9 cellular contexts compared by ENCODE assay signal in the genomic region with DNA sequence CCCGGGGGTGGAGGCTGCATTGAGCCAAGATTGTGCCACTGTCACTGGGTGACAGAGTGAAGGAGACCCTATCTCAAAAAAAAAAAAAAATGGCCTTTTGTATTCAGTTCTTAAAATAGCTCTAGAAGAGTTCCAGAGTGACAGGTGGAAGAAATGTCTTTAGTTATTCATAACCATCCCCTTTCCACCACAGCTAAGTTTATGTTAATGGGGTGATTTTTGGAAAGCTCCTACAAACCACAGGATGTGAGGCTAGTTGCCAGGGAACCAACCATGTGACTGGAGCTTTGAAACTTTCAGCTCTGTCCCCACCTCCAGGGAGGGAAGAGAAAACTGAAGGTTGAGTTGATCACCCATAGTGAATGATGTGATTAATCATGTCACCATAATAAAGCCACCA. TPM values are rescaled to one million over a fixed set of nuclear protein-coding genes. Genes with fewer than 3 reads are reported as not detected.
DNase-seq lines count a peak whose midpoint lies in the region; ATAC-seq, FAIRE-seq and TF ChIP-seq lines count a peak whose summit lies in the region.
"Had no signal": no experiment of that assay in that cellular context is flagged by ENCODE, and none has a peak within 500 bp of the region (broad histone marks: within the 10 kb centered on the region; RNA-seq: fewer than 3 reads in every experiment).

No MANE protein-coding gene starts in this region.

- H3K4me1 ChIP-seq in A673 (ENCODE audit: insufficient read depth, low read length, poor library complexity, severe bottlenecking): no peaks in the 10 kb centered on the region
- H3K4me1 ChIP-seq in HepG2 (ENCODE audit: insufficient read depth, low read length): no peaks in the 10 kb centered on the region

- no peak for FAIRE-seq in HepG2 (lab: Jason Lieb, UNC)

- no peaks in the 10 kb centered on the region for H3K27me3 Mint-ChIP-seq in T-helper 17 cell

- H3K79me2 ChIP-seq in HepG2 (ENCODE audit: insufficient read depth, low read length): peaks cover 3% of the 10 kb centered on the region

- H3K4me3 ChIP-seq in A673 (ENCODE audit: low read depth, low read length, poor library complexity, severe bottlenecking) (no peak overlapping the region), HepG2 (replicated peaks in 1 of 3; ENCODE audit: insufficient read depth in 1 of 3, low read depth in 2 of 3, low read length in 3 of 3) (no peak overlapping the region)

- H3K27ac ChIP-seq in A673 (ENCODE audit: low read depth, low read length, poor library complexity, severe bottlenecking): no peak overlapping the region
- H3K27ac ChIP-seq in HepG2 (ENCODE audit: extremely low read length, insufficient read depth, low read length): no peak overlapping the region

- no peaks in the 10 kb centered on the region for H3K36me3 ChIP-seq in A673 (ENCODE audit: insufficient read depth, low read length, poor library complexity, severe bottlenecking)
- H3K36me3 ChIP-seq in HepG2 (replicated peaks in 1 of 2; ENCODE audit: control insufficient read depth in 1 of 2, insufficient read depth in 2 of 2, low read length in 2 of 2): peaks cover 0 to 25% of the 10 kb centered on the region in 2 experiments; a peak in 2 of 5 replicates

- H3K27me3 ChIP-seq in A673 (replicated peaks; ENCODE audit: insufficient read depth, low read depth, low read length, poor library complexity): no peaks in the 10 kb centered on the region
- H3K27me3 ChIP-seq in HepG2 (ENCODE audit: control insufficient read depth in 1 of 2, insufficient read depth in 2 of 2, low read length in 2 of 2): no peaks in the 10 kb centered on the region

- TF ChIP-seq CTCF in A673 (conservative IDR thresholded peaks at IDR 0.05; ENCODE audit: low read depth, low read length) (no peak), HepG2 (CRISPR knock-in tag; IDR thresholded peaks at IDR 0.05) (no peak)

- H4K20me1 ChIP-seq in HepG2 (ENCODE audit: insufficient read depth, low read length): no peaks in the 10 kb centered on the region

- 75% methylated on average over 1 of the region's 1 CpG for WGBS in HepG2 (ENCODE audit: low lambda C conversion rate)

- peak; percentile 49 for ATAC-seq in GM21529 (IDR thresholded peaks at IDR 0.05; ENCODE audit: unreplicated experiment)
- peak; percentile 98 for ATAC-seq in T-helper 17 cell
- no peak for ATAC-seq in HepG2
- no peak for ATAC-seq in HG03354 (IDR thresholded peaks at IDR 0.05; ENCODE audit: poor library complexity, severe bottlenecking, unreplicated experiment)
- ATAC-seq: left ventricle myocardium superior had no signal

- TF ChIP-seq POLR2A in HepG2 (IDR thresholded peaks at IDR 0.05; ENCODE audit: insufficient read depth in 1 of 2, low read depth in 2 of 2, low read length in 2 of 2): no peak

- TF ChIP-seq RAD21 in HepG2 (CRISPR knock-in tag; IDR thresholded peaks at IDR 0.05): no peak

- H3K4me2 ChIP-seq in HepG2 (ENCODE audit: low read depth, low read length): no peak overlapping the region

- intact Hi-C loops in A673 (cut with micrococcal nuclease; ENCODE audit: unreplicated experiment) (no loop called here), HepG2 (cut with micrococcal nuclease; ENCODE audit: unreplicated experiment) (no loop called here)

- no peaks in the 10 kb centered on the region for H3K9me3 ChIP-seq in A673 (ENCODE audit: low read depth, low read length, poor library complexity, severe bottlenecking)
- no peaks in the 10 kb centered on the region for H3K9me3 ChIP-seq in T-helper 17 cell (ENCODE audit: control insufficient read depth, low read length, poor library complexity, severe bottlenecking)
- H3K9me3 ChIP-seq in HepG2 (ENCODE audit: low read length): no peaks in the 10 kb centered on the region

- peak overlapping the region; percentile 84 for H3K27ac Mint-ChIP-seq in T-helper 17 cell

- H3K4me1 Mint-ChIP-seq in T-helper 17 cell: peaks cover 6% of the 10 kb centered on the region

- no peak overlapping the region for H2AFZ ChIP-seq in HepG2 (ENCODE audit: low read length)

- peaks cover 2% of the 10 kb centered on the region for H3K36me3 Mint-ChIP-seq in T-helper 17 cell (ENCODE audit: low read depth)

- peak; percentile 22 for DNase-seq in A673 (ENCODE audit: low spot score)
- DNase-seq in T-helper 17 cell: peak in 1 of 3 donors; percentile 14
- peak; percentile 66 for DNase-seq in central memory CD4-positive, alpha-beta T cell
- no peak for DNase-seq in NCI-H146 (lab: John Stamatoyannopoulos, UW)
- no peak for DNase-seq in HepG2 (ENCODE audit: low spot score)
- no peak for DNase-seq in kidney tubule cell (ENCODE audit: low spot score)
- DNase-seq: left ventricle myocardium superior had no signal

- TF ChIP-seq EP300 in HepG2 (IDR thresholded peaks at IDR 0.05; ENCODE audit: low read depth in 2 of 2, low read length in 2 of 2) (no peak), HepG2 (CRISPR knock-in tag; IDR thresholded peaks at IDR 0.05; ENCODE audit: borderline replicate concordance) (no peak)

- in situ Hi-C loops in HepG2 (cut with HindIII; ENCODE audit: extremely low pct_ligation_motif_present, low pct_unique_long_range_greater_than_20kb): no loop called here

- peak overlapping the region; percentile 39 for H3K4me3 Mint-ChIP-seq in T-helper 17 cell

- H3K9ac ChIP-seq in HepG2 (ENCODE audit: insufficient read depth, low read depth, low read length): no peak overlapping the region

- CTCF ChIA-PET in A673 (lab: Charles Lee): no interaction called here
- CTCF ChIA-PET in HepG2 (lab: Yijun Ruan, JAX; ENCODE audit: low intra/inter-chr PET ratio, low total read pairs): no interaction called here

- BruUV-seq in A673 (replicated peaks; lab: Mats Ljungman, UMichigan): no TSS peak
- BruUV-seq in HepG2 (replicated peaks; lab: Mats Ljungman, UMichigan): no TSS peak

- POLR2A ChIA-PET in A673 (lab: Charles Lee; ENCODE audit: low non-redundant PET): no interaction called here
- POLR2A ChIA-PET in HepG2 (lab: Yijun Ruan, JAX): no interaction called here

RNA-seq across cellular contexts. Expression of a gene that starts 6.9 kb away (rescaled TPM):
- 7.7 and 9.5 TPM in 2 replicates for total RNA-seq in A673 (2021)
- total RNA-seq in T-helper 17 cell: 1 to 10 TPM; 6.8 to 7.0 TPM
- total RNA-seq in HepG2 (2016; rRNA removed; fragmentation: Illumina TruSeq; extraction: Trizol): 2.9 and 5.2 TPM in 2 replicates
- 0.40 and 0.71 TPM in 2 replicates for total RNA-seq in HepG2 (2016; cell fraction: cytosol; rRNA removed; fragmentation: Illumina TruSeq; extraction: Trizol; ENCODE audit: low read depth)
- total RNA-seq in HepG2 (2016; cell fraction: insoluble cytoplasmic fraction; rRNA removed; fragmentation: Illumina TruSeq; extraction: Trizol): 2.9 and 5.1 TPM in 2 replicates
- 1.4 and 1.7 TPM in 2 replicates for total RNA-seq in HepG2 (2016; cell fraction: membrane; rRNA removed; fragmentation: Illumina TruSeq; extraction: Trizol)
- 2.6 and 3.7 TPM in 2 replicates for total RNA-seq in HepG2 (2016; cell fraction: nucleus; rRNA removed; fragmentation: Illumina TruSeq; extraction: Trizol)
- 1.2 and 1.3 TPM in 2 replicates for polyA plus RNA-seq in HepG2 (2011; rRNA removed)
- polyA plus RNA-seq in HepG2 (2011; cell fraction: cytosol; rRNA removed): 0.52 and 0.60 TPM in 2 replicates
- 0.99 and 1.1 TPM in 2 replicates for polyA plus RNA-seq in HepG2 (2011; cell fraction: nucleus; rRNA removed)
- 0.54 and 0.77 TPM in 2 replicates for polyA plus RNA-seq in HepG2 (2012)
- 0.10 TPM in 1 of 2 replicates, not detected in the other for polyA plus RNA-seq in HepG2 (2016; cell fraction: cytosol; fragmentation: Illumina TruSeq; extraction: Trizol; ENCODE audit: low read depth)
- polyA plus RNA-seq in HepG2 (2016; cell fraction: insoluble cytoplasmic fraction; fragmentation: Illumina TruSeq; extraction: Trizol; ENCODE audit: low read depth): 0.48 and 0.69 TPM in 2 replicates
- 0.10 TPM in 1 of 2 replicates, not detected in the other for polyA plus RNA-seq in HepG2 (2016; cell fraction: membrane; fragmentation: Illumina TruSeq; extraction: Trizol; ENCODE audit: low read depth)
- 2.5 and 3.0 TPM in 2 replicates for polyA plus RNA-seq in HepG2 (2016; cell fraction: nucleus; fragmentation: Illumina TruSeq; extraction: Trizol; ENCODE audit: insufficient read depth, low read depth)
- 5.6 and 6.1 TPM in 2 replicates for polyA minus RNA-seq in HepG2 (2011; rRNA and poly(A)+ RNA removed; ENCODE audit: low replicate concordance)
- 3.9 and 4.4 TPM in 2 replicates for polyA minus RNA-seq in HepG2 (2011; cell fraction: cytosol; rRNA and poly(A)+ RNA removed)
- 8.1 and 9.9 TPM in 2 replicates for polyA minus RNA-seq in HepG2 (2011; cell fraction: nucleus; rRNA and poly(A)+ RNA removed)

RNA-seq across cellular contexts. Expression of a gene that starts 7.0 kb away (rescaled TPM):
- total RNA-seq in A673 (2021) (22.9 and 26.0 TPM in 2 replicates), T-helper 17 cell (10 to 100 TPM; 46.2 to 47.0 TPM), HepG2 (2016; rRNA removed; fragmentation: Illumina TruSeq; extraction: Trizol) (17.4 and 21.3 TPM in 2 replicates)
- 5.5 and 5.7 TPM in 2 replicates for total RNA-seq in HepG2 (2016; cell fraction: cytosol; rRNA removed; fragmentation: Illumina TruSeq; extraction: Trizol; ENCODE audit: low read depth)
- 16.4 and 22.2 TPM in 2 replicates for total RNA-seq in HepG2 (2016; cell fraction: insoluble cytoplasmic fraction; rRNA removed; fragmentation: Illumina TruSeq; extraction: Trizol)
- 7.4 and 9.1 TPM in 2 replicates for total RNA-seq in HepG2 (2016; cell fraction: membrane; rRNA removed; fragmentation: Illumina TruSeq; extraction: Trizol)
- total RNA-seq in HepG2 (2016; cell fraction: nucleus; rRNA removed; fragmentation: Illumina TruSeq; extraction: Trizol): 15.1 and 19.8 TPM in 2 replicates
- polyA plus RNA-seq in HepG2 (2011; rRNA removed): 10.1 and 12.8 TPM in 2 replicates
- 4.9 and 5.3 TPM in 2 replicates for polyA plus RNA-seq in HepG2 (2011; cell fraction: cytosol; rRNA removed)
- polyA plus RNA-seq in HepG2 (2011; cell fraction: nucleus; rRNA removed): 8.8 and 17.1 TPM in 2 replicates
- polyA plus RNA-seq in HepG2 (2012): 9.2 and 12.5 TPM in 2 replicates
- polyA plus RNA-seq in HepG2 (2016; cell fraction: cytosol; fragmentation: Illumina TruSeq; extraction: Trizol; ENCODE audit: low read depth): 0.87 and 3.4 TPM in 2 replicates
- 11.5 and 12.8 TPM in 2 replicates for polyA plus RNA-seq in HepG2 (2016; cell fraction: insoluble cytoplasmic fraction; fragmentation: Illumina TruSeq; extraction: Trizol; ENCODE audit: low read depth)
- 1.8 and 3.0 TPM in 2 replicates for polyA plus RNA-seq in HepG2 (2016; cell fraction: membrane; fragmentation: Illumina TruSeq; extraction: Trizol; ENCODE audit: low read depth)
- 22.3 and 24.6 TPM in 2 replicates for polyA plus RNA-seq in HepG2 (2016; cell fraction: nucleus; fragmentation: Illumina TruSeq; extraction: Trizol; ENCODE audit: insufficient read depth, low read depth)
- 11.0 and 21.0 TPM in 2 replicates for polyA minus RNA-seq in HepG2 (2011; rRNA and poly(A)+ RNA removed; ENCODE audit: low replicate concordance)
- 13.4 and 16.9 TPM in 2 replicates for polyA minus RNA-seq in HepG2 (2011; cell fraction: cytosol; rRNA and poly(A)+ RNA removed)
- 22.8 and 25.7 TPM in 2 replicates for polyA minus RNA-seq in HepG2 (2011; cell fraction: nucleus; rRNA and poly(A)+ RNA removed)

RNA-seq across cellular contexts. Expression of a gene that starts 52.4 kb away (rescaled TPM):
- 6.3 and 7.9 TPM in 2 replicates for total RNA-seq in A673 (2021)
- total RNA-seq in T-helper 17 cell: 10 to 100 TPM; 12.0 to 14.5 TPM
- 11.1 and 11.2 TPM in 2 replicates for total RNA-seq in HepG2 (2016; rRNA removed; fragmentation: Illumina TruSeq; extraction: Trizol)
- total RNA-seq in HepG2 (2016; cell fraction: cytosol; rRNA removed; fragmentation: Illumina TruSeq; extraction: Trizol; ENCODE audit: low read depth): 3.9 and 4.9 TPM in 2 replicates
- 10.7 and 11.9 TPM in 2 replicates for total RNA-seq in HepG2 (2016; cell fraction: insoluble cytoplasmic fraction; rRNA removed; fragmentation: Illumina TruSeq; extraction: Trizol)
- total RNA-seq in HepG2 (2016; cell fraction: membrane; rRNA removed; fragmentation: Illumina TruSeq; extraction: Trizol): 9.1 and 10.5 TPM in 2 replicates
- 11.9 and 13.6 TPM in 2 replicates for total RNA-seq in HepG2 (2016; cell fraction: nucleus; rRNA removed; fragmentation: Illumina TruSeq; extraction: Trizol)
- polyA plus RNA-seq in HepG2 (2011; rRNA removed): 2.3 and 2.4 TPM in 2 replicates
- 0.63 and 1.2 TPM in 2 replicates for polyA plus RNA-seq in HepG2 (2011; cell fraction: cytosol; rRNA removed)
- 3.5 and 5.1 TPM in 2 replicates for polyA plus RNA-seq in HepG2 (2011; cell fraction: nucleus; rRNA removed)
- 3.5 and 4.8 TPM in 2 replicates for polyA plus RNA-seq in HepG2 (2012)
- 0.22 and 0.41 TPM in 2 replicates for polyA plus RNA-seq in HepG2 (2016; cell fraction: cytosol; fragmentation: Illumina TruSeq; extraction: Trizol; ENCODE audit: low read depth)
- 4.3 and 4.4 TPM in 2 replicates for polyA plus RNA-seq in HepG2 (2016; cell fraction: insoluble cytoplasmic fraction; fragmentation: Illumina TruSeq; extraction: Trizol; ENCODE audit: low read depth)
- polyA plus RNA-seq in HepG2 (2016; cell fraction: membrane; fragmentation: Illumina TruSeq; extraction: Trizol; ENCODE audit: low read depth): 0.81 and 0.84 TPM in 2 replicates
- polyA plus RNA-seq in HepG2 (2016; cell fraction: nucleus; fragmentation: Illumina TruSeq; extraction: Trizol; ENCODE audit: insufficient read depth, low read depth): 4.3 and 4.6 TPM in 2 replicates
- polyA minus RNA-seq in HepG2 (2011; rRNA and poly(A)+ RNA removed; ENCODE audit: low replicate concordance): 2.2 and 4.0 TPM in 2 replicates
- 4.5 and 4.7 TPM in 2 replicates for polyA minus RNA-seq in HepG2 (2011; cell fraction: cytosol; rRNA and poly(A)+ RNA removed)
- 23.4 and 24.8 TPM in 2 replicates for polyA minus RNA-seq in HepG2 (2011; cell fraction: nucleus; rRNA and poly(A)+ RNA removed)

Comparison
In these comparisons a context has a peak if more than half of its experiments do, and no peak if none do; other contexts are left out.
1. DNase-seq: peak in A673 (single experiment) and central memory CD4-positive, alpha-beta T cell (single experiment); none in NCI-H146 (single experiment), HepG2 (single experiment) and kidney tubule cell (single experiment).
2. ATAC-seq: peak in GM21529 (single experiment) and T-helper 17 cell (single experiment); none in HepG2 (single experiment) and HG03354 (single experiment).